16 cellular contexts compared by ENCODE assay signal in the genomic region with DNA sequence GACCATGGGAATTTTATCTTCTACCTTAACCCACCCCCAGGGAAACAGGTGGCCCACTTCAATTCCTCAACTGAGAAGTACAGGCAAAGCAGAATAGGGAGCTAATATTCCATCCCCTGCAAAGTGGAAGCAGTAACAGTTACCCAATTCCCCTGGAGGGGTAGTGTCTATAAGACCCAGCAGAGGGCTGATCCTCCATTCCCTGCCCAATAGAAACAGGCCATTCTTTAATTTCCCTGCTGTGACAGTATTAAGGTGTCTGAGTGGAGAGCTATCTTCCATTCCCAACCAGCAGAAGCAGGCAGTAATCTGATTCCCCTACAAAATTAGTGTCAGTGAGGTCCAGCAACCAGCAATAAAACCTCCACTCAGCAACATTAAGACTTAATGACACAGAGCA.
A peak's percentile ranks its signal among the peaks of the same experiment; 100 is the strongest.
DNase-seq lines count a peak whose midpoint lies in the region; ATAC-seq and TF ChIP-seq lines count a peak whose summit lies in the region.
"Had no signal": no experiment of that assay in that cellular context is flagged by ENCODE, and none has a peak within 500 bp of the region (broad histone marks: within the 10 kb centered on the region; RNA-seq: fewer than 3 reads in every experiment).

No MANE protein-coding gene starts in this region.

- H4K5ac ChIP-seq in mesendoderm (ENCODE audit: low read length) = no peak overlapping the region

- no peaks in the 10 kb centered on the region for H3K27me3 Mint-ChIP-seq in endodermal cell (ENCODE audit: insufficient read depth)
- H3K27me3 Mint-ChIP-seq: B cell; CD4-positive, alpha-beta T cell had no signal

- no peak overlapping the region for H3K4me3 ChIP-seq in H7 (ENCODE audit: insufficient read depth, low read depth, low read length)
- H3K4me3 ChIP-seq in endodermal cell (ENCODE audit: low read length) = no peak overlapping the region
- H3K4me3 ChIP-seq in mesendoderm (ENCODE audit: low read length) = no peak overlapping the region
- H3K4me3 ChIP-seq: K562 had no signal

- H3K23ac ChIP-seq in mesendoderm (ENCODE audit: low read length) = no peak overlapping the region

- H3K4me1 ChIP-seq in endodermal cell (ENCODE audit: control insufficient read depth, insufficient read depth, low read length) = peaks cover 3% of the 10 kb centered on the region
- H3K4me1 ChIP-seq in mesendoderm (ENCODE audit: control insufficient read depth, low read depth, low read length) = no peaks in the 10 kb centered on the region

- H3K9me3 ChIP-seq in endodermal cell (ENCODE audit: control insufficient read depth, low read length) = no peaks in the 10 kb centered on the region

- TF ChIP-seq CTCF in endodermal cell (conservative IDR thresholded peaks at IDR 0.05) = peak; percentile 21

- no peak overlapping the region for H3K56ac ChIP-seq in mesendoderm (ENCODE audit: low read length)

- no peak overlapping the region for H3K4ac ChIP-seq in mesendoderm (ENCODE audit: low read depth, low read length)

- no peaks in the 10 kb centered on the region for H3K79me2 ChIP-seq in mesendoderm (ENCODE audit: control insufficient read depth, insufficient read depth, low read length)

- H3K18ac ChIP-seq in mesendoderm (ENCODE audit: low read length) = no peak overlapping the region

- no peaks in the 10 kb centered on the region for H3K79me1 ChIP-seq in mesendoderm (ENCODE audit: low read length)

- H3K36me3 ChIP-seq in H7 (replicated peaks; ENCODE audit: control insufficient read depth, insufficient read depth, low read length) = no peaks in the 10 kb centered on the region
- H3K36me3 ChIP-seq in endodermal cell (ENCODE audit: control insufficient read depth, insufficient read depth, low read length) = no peaks in the 10 kb centered on the region
- H3K36me3 ChIP-seq in mesendoderm (ENCODE audit: control insufficient read depth, insufficient read depth, low read length) = no peaks in the 10 kb centered on the region

- no peak overlapping the region for H2AK5ac ChIP-seq in mesendoderm (ENCODE audit: low read length)

- H3K36me3 Mint-ChIP-seq in endodermal cell (ENCODE audit: low read depth) = peaks cover 2% of the 10 kb centered on the region

- POLR2A ChIA-PET in HEK293T (lab: Yijun Ruan, JAX) = no interaction called here

- no peak overlapping the region for H2BK5ac ChIP-seq in mesendoderm (ENCODE audit: low read length)

- no peak overlapping the region for H3K27ac Mint-ChIP-seq in endodermal cell
- H3K27ac Mint-ChIP-seq: B cell; CD4-positive, alpha-beta T cell; HFFc6 had no signal

- ATAC-seq in GM18858 (IDR thresholded peaks at IDR 0.05; ENCODE audit: unreplicated experiment) = no peak
- ATAC-seq: K562 had no signal

- H4K8ac ChIP-seq in mesendoderm (ENCODE audit: low read depth, low read length) = no peak overlapping the region

- no peak overlapping the region for H3K4me2 ChIP-seq in mesendoderm (ENCODE audit: low read length)

- no peaks in the 10 kb centered on the region for H3K27me3 ChIP-seq in H7 (ENCODE audit: control insufficient read depth, insufficient read depth, low read length)
- no peaks in the 10 kb centered on the region for H3K27me3 ChIP-seq in endodermal cell (ENCODE audit: control insufficient read depth, insufficient read depth, low read length, poor library complexity, severe bottlenecking)
- no peaks in the 10 kb centered on the region for H3K27me3 ChIP-seq in mesendoderm (ENCODE audit: insufficient read depth, low read length, poor library complexity)

- no peak overlapping the region for H3K4me3 Mint-ChIP-seq in endodermal cell
- H3K4me3 Mint-ChIP-seq: B cell; CD4-positive, alpha-beta T cell; HFFc6 had no signal

- H2BK120ac ChIP-seq in mesendoderm (ENCODE audit: low read depth, low read length) = no peak overlapping the region

- H2BK15ac ChIP-seq in mesendoderm (replicated peaks; ENCODE audit: low read depth) = no peak overlapping the region

- peaks cover 3% of the 10 kb centered on the region for H3K9me3 Mint-ChIP-seq in endodermal cell
- H3K9me3 Mint-ChIP-seq: HFFc6 had no signal

- H3K9ac ChIP-seq in endodermal cell (ENCODE audit: extremely low read depth, low read length, poor library complexity, severe bottlenecking) (no peak overlapping the region), mesendoderm (ENCODE audit: low read length) (no peak overlapping the region)

- CTCF ChIA-PET in HEK293T (lab: Yijun Ruan, JAX) = no interaction called here

- DNase-seq in H7 (peak; percentile 34), HEK293T (ENCODE audit: extremely low spot score) (peak; percentile 22), endodermal cell (peak; percentile 46), mesendoderm (peak; percentile 46), activated gamma-delta T cell (lab: John Stamatoyannopoulos, UW) (no peak), dedifferentiated amniotic fluid mesenchymal stem cell (ENCODE audit: extremely low spot score) (no peak), DMS153 treated with DMSO at 0.1 percent for 48 hours (lab: John Stamatoyannopoulos, UW; ENCODE audit: unreplicated experiment) (no peak)
- DNase-seq: C1 segment of cervical spinal cord; Calu3; CD4-positive, alpha-beta T cell; DMS 273 treated with DMSO at 0.1 percent for 48 hours; DMS79; HFFc6 had no signal

- H3K4me1 Mint-ChIP-seq in endodermal cell = no peaks in the 10 kb centered on the region
- H3K4me1 Mint-ChIP-seq: B cell had no signal

- H3K27ac ChIP-seq in endodermal cell (ENCODE audit: low read depth, low read length) (no peak overlapping the region), mesendoderm (ENCODE audit: low read depth, low read length) (no peak overlapping the region)

TF ChIP-seq in HEK293T, 16 proteins besides CTCF, POLR2A, EP300 and RAD21:
- TF ChIP-seq FOXM1 (IDR thresholded peaks at IDR 0.05; ENCODE audit: borderline replicate concordance) (no peak), CTBP1 (IDR thresholded peaks at IDR 0.05; ENCODE audit: borderline replicate concordance) (no peak), PKNOX1 (IDR thresholded peaks at IDR 0.05) (no peak), HDGF (IDR thresholded peaks at IDR 0.05; ENCODE audit: borderline replicate concordance) (no peak), SUZ12 (IDR thresholded peaks at IDR 0.05) (no peak), ZNF384 (IDR thresholded peaks at IDR 0.05) (no peak), ELF4 (IDR thresholded peaks at IDR 0.05) (no peak), TARDBP (IDR thresholded peaks at IDR 0.05) (no peak), L3MBTL2 (conservative IDR thresholded peaks at IDR 0.05) (no peak)

Comparison
In these comparisons a context has a peak if more than half of its experiments do, and no peak if none do; other contexts are left out.
1. DNase-seq: peak in H7 (single experiment), HEK293T (single experiment), endodermal cell (single experiment) and mesendoderm (single experiment); none in activated gamma-delta T cell (single experiment), dedifferentiated amniotic fluid mesenchymal stem cell (single experiment) and DMS153 treated with DMSO at 0.1 percent for 48 hours (single experiment).